ENCODE assay signal across 17 cellular contexts in genomic region chr4:140256941-140257340, GRCh38.
DNase-seq lines count a peak whose midpoint lies in the region; ATAC-seq and TF ChIP-seq lines count a peak whose summit lies in the region.
"Had no signal": no experiment of that assay in that cellular context is flagged by ENCODE, and none has a peak within 500 bp of the region (broad histone marks: within the 10 kb centered on the region; RNA-seq: fewer than 3 reads in every experiment).

No MANE protein-coding gene starts in this region.

- H3K36me3 ChIP-seq in mesodermal cell (ENCODE audit: control insufficient read depth, insufficient read depth, low read length) (no peaks in the 10 kb centered on the region), transverse colon (no peaks in the 10 kb centered on the region)
- H3K36me3 ChIP-seq: left lung, pancreas, tibial artery had no signal

- H3K4me3 ChIP-seq in mesodermal cell (ENCODE audit: extremely low read depth, insufficient read depth, low read length, poor library complexity, severe bottlenecking) (no peak overlapping the region), transverse colon (no peak overlapping the region)
- H3K4me3 ChIP-seq: left lung, pancreas, tibial artery had no signal

- in situ Hi-C loops in transverse colon (cut with MboI; ENCODE audit: low pct_ligation_motif_present in 1 of 4, low pct_unique_long_range_greater_than_20kb in 1 of 4, low sequenced_read_pairs in 3 of 4), result loop anchor here (5.0 to 25.0 kb wide), 6 partner anchors 242 to 532 kb away; no protein-coding TSS in a partner anchor

- peak overlapping the region; percentile 35 for H3K27ac Mint-ChIP-seq in activated T-helper 17 cell treated with anti-CD3 and anti-CD28 coated beads, Interleukin-2, amount 50 U/mL, for 72 hours
- no peak overlapping the region for H3K27ac Mint-ChIP-seq in stimulated activated memory B cell treated with anti-CD40 and anti-IgM and Interleukin-4, amounts not matched to agents 10 μg/mL and 1 μg/mL and 100 μg/mL, for 72 hours
- H3K27ac Mint-ChIP-seq in stimulated activated naive CD8-positive, alpha-beta T cell treated with anti-CD3 and anti-CD28 coated beads, Interleukin-15, amount 100 ng/mL, for 72 hours, result no peak overlapping the region
- H3K27ac Mint-ChIP-seq in activated T-cell treated with anti-CD3 and anti-CD28 coated beads, Interleukin-2, amount 50 U/mL, for 24 hours, result no peak overlapping the region
- H3K27ac Mint-ChIP-seq: activated CD8-positive, alpha-beta memory T cell treated with anti-CD3 and anti-CD28 coated beads, Interleukin-2, amount 10 ng/mL, durations not matched to agents 7 days and 5 days had no signal

- no peak for TF ChIP-seq EP300 in transverse colon (IDR thresholded peaks at IDR 0.05; ENCODE audit: low read depth)

- intact Hi-C loops in transverse colon (cut with DNase I; ENCODE audit: low total_unique reads), result loop anchor here (5.0 kb wide), 1 partner anchor 190 kb away; no protein-coding TSS in a partner anchor

- no peak overlapping the region for H3K4me3 Mint-ChIP-seq in activated T-helper 17 cell treated with anti-CD3 and anti-CD28 coated beads, Interleukin-2, amount 50 U/mL, for 72 hours
- no peak overlapping the region for H3K4me3 Mint-ChIP-seq in stimulated activated memory B cell treated with anti-CD40 and anti-IgM and Interleukin-4, amounts not matched to agents 10 μg/mL and 1 μg/mL and 100 μg/mL, for 72 hours
- no peak overlapping the region for H3K4me3 Mint-ChIP-seq in stimulated activated naive CD8-positive, alpha-beta T cell treated with anti-CD3 and anti-CD28 coated beads, Interleukin-15, amount 100 ng/mL, for 72 hours
- no peak overlapping the region for H3K4me3 Mint-ChIP-seq in activated T-cell treated with anti-CD3 and anti-CD28 coated beads, Interleukin-2, amount 50 U/mL, for 24 hours
- H3K4me3 Mint-ChIP-seq: activated CD8-positive, alpha-beta memory T cell treated with anti-CD3 and anti-CD28 coated beads, Interleukin-2, amount 10 ng/mL, durations not matched to agents 7 days and 5 days had no signal

- no peaks in the 10 kb centered on the region for H3K36me3 Mint-ChIP-seq in activated T-helper 17 cell treated with anti-CD3 and anti-CD28 coated beads, Interleukin-2, amount 50 U/mL, for 72 hours (ENCODE audit: low read depth)
- no peaks in the 10 kb centered on the region for H3K36me3 Mint-ChIP-seq in stimulated activated memory B cell treated with anti-CD40 and anti-IgM and Interleukin-4, amounts not matched to agents 10 μg/mL and 1 μg/mL and 100 μg/mL, for 72 hours
- no peaks in the 10 kb centered on the region for H3K36me3 Mint-ChIP-seq in activated T-cell treated with anti-CD3 and anti-CD28 coated beads, Interleukin-2, amount 50 U/mL, for 24 hours (ENCODE audit: low read depth)
- H3K36me3 Mint-ChIP-seq: activated CD8-positive, alpha-beta memory T cell treated with anti-CD3 and anti-CD28 coated beads, Interleukin-2, amount 10 ng/mL, durations not matched to agents 7 days and 5 days had no signal

- peak; percentile 53 for DNase-seq in HS-5 (ENCODE audit: low read depth)
- DNase-seq in transverse colon, result no peak
- DNase-seq in stimulated activated naive CD8-positive, alpha-beta T cell treated with anti-CD3 and anti-CD28 coated beads, Interleukin-15, amount 100 ng/mL, for 72 hours, result no peak
- no peak for DNase-seq in activated T-cell treated with anti-CD3 and anti-CD28 coated beads, Interleukin-2, amount 50 U/mL, for 24 hours
- DNase-seq: activated CD4-positive, CD25-positive, alpha-beta regulatory T cell; activated CD8-positive, alpha-beta memory T cell treated with anti-CD3 and anti-CD28 coated beads, Interleukin-2, amount 10 ng/mL, durations not matched to agents 7 days and 5 days; activated effector memory CD4-positive, alpha-beta T cell treated with anti-CD3 and anti-CD28 coated beads, Interleukin-2, amount 50 U/mL, for 16 hours; C1 segment of cervical spinal cord; foreskin melanocyte; left lung; pancreas; SHP77 treated with DMSO at 0.1 percent for 48 hours; tibial artery had no signal

- TF ChIP-seq POLR2A in transverse colon (IDR thresholded peaks at IDR 0.05), result no peak

- H3K27ac ChIP-seq in mesodermal cell (ENCODE audit: low read depth, low read length, severe bottlenecking) (peak overlapping the region; percentile 71), transverse colon (peak overlapping the region; percentile 20 to 94 (median 62))
- H3K27ac ChIP-seq: left lung, pancreas, tibial artery had no signal

- no peak for TF ChIP-seq CTCF in transverse colon (IDR thresholded peaks at IDR 0.05)

- ATAC-seq in activated T-helper 17 cell treated with anti-CD3 and anti-CD28 coated beads, Interleukin-2, amount 50 U/mL, for 72 hours (replicated peaks), result no peak
- ATAC-seq in stimulated activated memory B cell treated with anti-CD40 and anti-IgM and Interleukin-4, amounts not matched to agents 10 μg/mL and 1 μg/mL and 100 μg/mL, for 72 hours, result no peak
- no peak for ATAC-seq in HG03342 (IDR thresholded peaks at IDR 0.05; ENCODE audit: unreplicated experiment)
- no peak for ATAC-seq in stimulated activated naive CD8-positive, alpha-beta T cell treated with anti-CD3 and anti-CD28 coated beads, Interleukin-15, amount 100 ng/mL, for 72 hours
- ATAC-seq: activated CD8-positive, alpha-beta memory T cell treated with anti-CD3 and anti-CD28 coated beads, Interleukin-2, amount 10 ng/mL, durations not matched to agents 7 days and 5 days; pancreas had no signal

- 86 to 88% methylated on average over 1 of the region's 2 CpGs for WGBS in mesodermal cell (ENCODE audit: insufficient coverage in 2 of 2), 2 experiments
- WGBS in transverse colon (ENCODE audit: low coverage in 1 of 2), 2 donors, result 41 to 55% methylated on average over 2 of the region's 2 CpGs

- H3K9me3 ChIP-seq in mesodermal cell (ENCODE audit: control insufficient read depth, low read length) (no peaks in the 10 kb centered on the region), transverse colon (no peaks in the 10 kb centered on the region)
- H3K9me3 ChIP-seq: left lung, pancreas, tibial artery had no signal

- H3K4me1 Mint-ChIP-seq in activated T-helper 17 cell treated with anti-CD3 and anti-CD28 coated beads, Interleukin-2, amount 50 U/mL, for 72 hours, result no peaks in the 10 kb centered on the region
- peaks cover 3% of the 10 kb centered on the region for H3K4me1 Mint-ChIP-seq in stimulated activated memory B cell treated with anti-CD40 and anti-IgM and Interleukin-4, amounts not matched to agents 10 μg/mL and 1 μg/mL and 100 μg/mL, for 72 hours
- peaks cover 23% of the 10 kb centered on the region for H3K4me1 Mint-ChIP-seq in stimulated activated naive CD8-positive, alpha-beta T cell treated with anti-CD3 and anti-CD28 coated beads, Interleukin-15, amount 100 ng/mL, for 72 hours
- peaks cover 31% of the 10 kb centered on the region for H3K4me1 Mint-ChIP-seq in activated T-cell treated with anti-CD3 and anti-CD28 coated beads, Interleukin-2, amount 50 U/mL, for 24 hours (ENCODE audit: low read depth)

- H3K27me3 Mint-ChIP-seq in activated T-helper 17 cell treated with anti-CD3 and anti-CD28 coated beads, Interleukin-2, amount 50 U/mL, for 72 hours, result peaks cover 45% of the 10 kb centered on the region
- peaks cover 62% of the 10 kb centered on the region for H3K27me3 Mint-ChIP-seq in stimulated activated memory B cell treated with anti-CD40 and anti-IgM and Interleukin-4, amounts not matched to agents 10 μg/mL and 1 μg/mL and 100 μg/mL, for 72 hours
- peaks cover 30% of the 10 kb centered on the region for H3K27me3 Mint-ChIP-seq in stimulated activated naive CD8-positive, alpha-beta T cell treated with anti-CD3 and anti-CD28 coated beads, Interleukin-15, amount 100 ng/mL, for 72 hours
- peaks cover 33% of the 10 kb centered on the region for H3K27me3 Mint-ChIP-seq in activated T-cell treated with anti-CD3 and anti-CD28 coated beads, Interleukin-2, amount 50 U/mL, for 24 hours

- peaks cover 42% of the 10 kb centered on the region for H3K4me1 ChIP-seq in mesodermal cell (ENCODE audit: control insufficient read depth, insufficient read depth, low read length, poor library complexity, severe bottlenecking)
- H3K4me1 ChIP-seq in transverse colon, result peaks cover 9 to 27% (median 13%) of the 10 kb centered on the region in 4 donors

- no peaks in the 10 kb centered on the region for H3K27me3 ChIP-seq in transverse colon
- H3K27me3 ChIP-seq: pancreas, tibial artery had no signal

- no peaks in the 10 kb centered on the region for H3K9me3 Mint-ChIP-seq in activated T-helper 17 cell treated with anti-CD3 and anti-CD28 coated beads, Interleukin-2, amount 50 U/mL, for 72 hours
- no peaks in the 10 kb centered on the region for H3K9me3 Mint-ChIP-seq in stimulated activated memory B cell treated with anti-CD40 and anti-IgM and Interleukin-4, amounts not matched to agents 10 μg/mL and 1 μg/mL and 100 μg/mL, for 72 hours
- H3K9me3 Mint-ChIP-seq in stimulated activated naive CD8-positive, alpha-beta T cell treated with anti-CD3 and anti-CD28 coated beads, Interleukin-15, amount 100 ng/mL, for 72 hours, result no peaks in the 10 kb centered on the region
- no peaks in the 10 kb centered on the region for H3K9me3 Mint-ChIP-seq in activated T-cell treated with anti-CD3 and anti-CD28 coated beads, Interleukin-2, amount 50 U/mL, for 24 hours
